8 cellular contexts compared by ENCODE assay signal in the genomic region with DNA sequence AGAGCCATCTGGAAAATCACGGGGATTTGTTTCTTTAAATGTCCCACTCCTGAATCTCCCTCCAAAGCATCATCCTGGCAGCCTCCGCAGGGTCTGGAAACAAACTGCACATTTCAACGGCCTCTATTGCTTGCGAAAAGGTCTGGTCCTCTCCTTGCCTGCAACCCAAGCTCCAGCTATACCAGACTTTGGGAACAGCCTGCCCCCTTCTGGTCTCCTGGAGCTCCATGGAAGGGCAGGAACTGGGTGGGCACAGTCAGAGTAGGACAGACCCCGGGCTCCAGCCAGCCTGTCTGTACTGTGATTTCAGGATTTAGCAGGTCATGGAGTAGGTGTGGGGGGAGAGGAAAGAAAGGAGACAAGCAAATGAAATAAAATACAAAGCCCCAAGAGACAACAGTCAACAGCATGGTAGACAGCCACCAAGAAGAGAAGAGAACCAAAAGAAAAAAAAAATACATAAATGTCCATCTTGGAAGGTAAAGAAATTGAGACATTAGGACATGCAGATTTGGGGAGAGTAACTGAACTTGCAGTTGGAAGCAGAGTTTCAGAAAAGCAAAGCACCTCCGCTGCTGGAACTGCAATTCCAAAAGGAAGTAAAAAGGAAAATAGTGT. TPM values are rescaled to one million over a fixed set of nuclear protein-coding genes. Genes with fewer than 3 reads are reported as not detected.
A peak's percentile ranks its signal among the peaks of the same experiment; 100 is the strongest.
DNase-seq lines count a peak whose midpoint lies in the region; ATAC-seq lines count a peak whose summit lies in the region.

No MANE protein-coding gene starts in this region.

- ATAC-seq in HG02642 (IDR thresholded peaks at IDR 0.05; ENCODE audit: poor library complexity, unreplicated experiment) = no peak

- DNase-seq in stimulated activated CD4-positive, alpha-beta T cell treated with anti-CD3 and anti-CD28 coated beads, Interleukin-15, amount 100 ng/mL, for 24 hours = peak; percentile 53
- no peak for DNase-seq in stimulated activated CD4-positive, alpha-beta T cell treated with anti-CD3 and anti-CD28 coated beads, Interleukin-12 subunit alpha, Interleukin-12 subunit beta, amount 100 ng/mL, for 4 hours
- DNase-seq in NCI-H82 (lab: John Stamatoyannopoulos, UW) (peak; percentile 84), head of caudate nucleus (peak; percentile 62 to 93 (median 83)), occipital lobe (lab: John Stamatoyannopoulos, UW) (peak; percentile 67), COR-L47 (lab: John Stamatoyannopoulos, UW) (no peak)
- peak; percentile 30 for DNase-seq in activated naive CD4-positive, alpha-beta T cell treated with anti-CD3 and anti-CD28 coated beads, Interleukin-2, amount 50 U/mL, for 16 hours

- intact Hi-C loops in head of caudate nucleus (cut with DNase I) = loop anchor here (5.0 kb wide), 3 partner anchors 51 to 276 kb away; no protein-coding TSS in a partner anchor

RNA-seq across cellular contexts. Expression of a gene that starts 2.7 kb away (rescaled TPM):
- total RNA-seq in occipital lobe = 29.3 TPM

Comparison
In these comparisons a context has a peak if more than half of its experiments do, and no peak if none do; other contexts are left out.
1. DNase-seq: peak in stimulated activated CD4-positive, alpha-beta T cell treated with anti-CD3 and anti-CD28 coated beads, Interleukin-15, amount 100 ng/mL, for 24 hours (single experiment), NCI-H82 (single experiment), activated naive CD4-positive, alpha-beta T cell treated with anti-CD3 and anti-CD28 coated beads, Interleukin-2, amount 50 U/mL, for 16 hours (single experiment), head of caudate nucleus (42 of 42) and occipital lobe (single experiment); none in stimulated activated CD4-positive, alpha-beta T cell treated with anti-CD3 and anti-CD28 coated beads, Interleukin-12 subunit alpha, Interleukin-12 subunit beta, amount 100 ng/mL, for 4 hours (single experiment) and COR-L47 (single experiment).